ENCODE assay signal across 17 cellular contexts in the genomic region with DNA sequence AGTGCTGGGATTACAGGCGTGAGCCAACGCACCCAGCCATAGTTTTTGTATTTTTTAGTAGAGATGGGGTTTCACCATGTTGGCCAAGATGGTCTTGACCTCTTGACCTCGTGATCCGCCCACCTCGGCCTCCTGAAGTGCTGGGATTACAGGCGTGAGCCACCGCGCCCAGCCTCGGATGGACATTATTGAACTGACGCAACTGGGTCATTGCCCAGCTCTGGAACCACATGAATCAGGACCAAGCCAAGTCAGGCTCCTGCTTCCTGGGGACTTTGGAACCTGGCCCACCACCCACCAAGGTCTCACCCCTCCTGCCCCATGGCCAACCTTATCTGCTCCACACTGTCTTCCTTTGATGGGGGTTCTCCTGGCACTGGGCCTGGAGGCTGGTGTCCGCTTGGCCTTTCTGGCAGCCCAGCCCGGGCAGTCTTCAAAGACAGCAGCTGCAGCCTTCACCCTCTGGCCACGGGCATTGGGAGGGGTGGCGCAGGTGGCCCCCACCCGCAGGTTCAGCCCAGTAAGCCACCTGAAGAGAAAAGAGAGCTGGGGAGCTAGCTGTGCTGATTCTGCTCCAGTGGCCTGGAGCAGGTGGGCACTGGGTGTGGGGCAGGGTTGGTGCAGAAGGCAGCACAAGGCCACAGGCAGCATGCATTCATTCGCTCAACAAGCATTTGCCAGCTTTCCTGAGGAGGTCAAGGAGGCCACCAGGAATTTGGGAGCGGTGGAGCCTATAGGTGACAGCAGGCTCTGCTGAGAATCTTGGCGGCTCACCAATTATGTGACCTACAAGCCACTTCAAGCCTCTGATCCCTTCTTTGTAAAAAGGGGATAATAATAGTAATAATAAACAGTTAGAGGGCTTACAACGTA.
"Had no signal": no experiment of that assay in that cellular context is flagged by ENCODE, and none has a peak within 500 bp of the region (broad histone marks: within the 10 kb centered on the region; RNA-seq: fewer than 3 reads in every experiment).

No MANE protein-coding gene starts in this region.

- H3K27ac Mint-ChIP-seq: activated CD8-positive, alpha-beta T cell treated with anti-CD3 and anti-CD28 coated beads, Interleukin-2, amount 10 ng/mL, durations not matched to agents 7 days and 5 days; activated naive CD8-positive, alpha-beta T cell treated with anti-CD3 and anti-CD28 coated beads, Interleukin-2, amount 50 U/mL, for 24 hours; stimulated activated naive CD8-positive, alpha-beta T cell treated with anti-CD3 and anti-CD28 coated beads, Interleukin-15, Interleukin-2, amounts not matched to agents 100 ng/mL and 50 ng/mL, for 24 hours had no signal

- ATAC-seq: activated CD8-positive, alpha-beta T cell treated with anti-CD3 and anti-CD28 coated beads, Interleukin-2, amount 10 ng/mL, durations not matched to agents 7 days and 5 days; activated naive CD8-positive, alpha-beta T cell treated with anti-CD3 and anti-CD28 coated beads, Interleukin-2, amount 50 U/mL, for 24 hours; gastroesophageal sphincter; mucosa of descending colon; naive thymus-derived CD8-positive, alpha-beta T cell; psoas muscle had no signal

- H3K27ac ChIP-seq: coronary artery, epithelial cell of prostate, gastroesophageal sphincter, psoas muscle had no signal

- H3K4me3 Mint-ChIP-seq: activated CD8-positive, alpha-beta T cell treated with anti-CD3 and anti-CD28 coated beads, Interleukin-2, amount 10 ng/mL, durations not matched to agents 7 days and 5 days; activated naive CD8-positive, alpha-beta T cell treated with anti-CD3 and anti-CD28 coated beads, Interleukin-2, amount 50 U/mL, for 24 hours; naive thymus-derived CD8-positive, alpha-beta T cell; stimulated activated naive CD8-positive, alpha-beta T cell treated with anti-CD3 and anti-CD28 coated beads, Interleukin-15, Interleukin-2, amounts not matched to agents 100 ng/mL and 50 ng/mL, for 24 hours had no signal

- H3K27me3 ChIP-seq: gastroesophageal sphincter had no signal

- H3K9me3 Mint-ChIP-seq: activated naive CD8-positive, alpha-beta T cell treated with anti-CD3 and anti-CD28 coated beads, Interleukin-2, amount 50 U/mL, for 24 hours; naive thymus-derived CD8-positive, alpha-beta T cell; stimulated activated naive CD8-positive, alpha-beta T cell treated with anti-CD3 and anti-CD28 coated beads, Interleukin-15, Interleukin-2, amounts not matched to agents 100 ng/mL and 50 ng/mL, for 24 hours had no signal

- DNase-seq: activated CD4-positive, alpha-beta T cell treated with anti-CD3 and anti-CD28 coated beads for 48 hours; activated CD8-positive, alpha-beta memory T cell treated with anti-CD3 and anti-CD28 coated beads, Interleukin-2, amount 50 U/mL, for 48 hours; activated CD8-positive, alpha-beta T cell treated with anti-CD3 and anti-CD28 coated beads, Interleukin-2, amount 10 ng/mL, durations not matched to agents 7 days and 5 days; activated naive CD4-positive, alpha-beta T cell; activated naive CD8-positive, alpha-beta T cell treated with anti-CD3 and anti-CD28 coated beads, Interleukin-2, amount 50 U/mL, for 24 hours; effector memory CD4-positive, alpha-beta T cell; kidney; mucosa of descending colon; naive thymus-derived CD8-positive, alpha-beta T cell; psoas muscle; stimulated activated CD4-positive, alpha-beta T cell treated with anti-CD3 and anti-CD28 coated beads, Interleukin-2, amount 100 ng/mL, for 48 hours; stimulated activated CD8-positive, alpha-beta memory T cell treated with anti-CD3 and anti-CD28 coated beads, Interleukin-4, amount 100 ng/mL, for 48 hours; T1000 had no signal

- H3K27me3 Mint-ChIP-seq: naive thymus-derived CD8-positive, alpha-beta T cell; stimulated activated naive CD8-positive, alpha-beta T cell treated with anti-CD3 and anti-CD28 coated beads, Interleukin-15, Interleukin-2, amounts not matched to agents 100 ng/mL and 50 ng/mL, for 24 hours had no signal
